24 cellular contexts compared by ENCODE assay signal in genomic region chr3:53803816-53804545, GRCh38. TPM values are rescaled to one million over a fixed set of nuclear protein-coding genes. Genes with fewer than 3 reads are reported as not detected.
DNase-seq lines count a peak whose midpoint lies in the region; ATAC-seq, FAIRE-seq and TF ChIP-seq lines count a peak whose summit lies in the region.
"Had no signal": no experiment of that assay in that cellular context is flagged by ENCODE, and none has a peak within 500 bp of the region (broad histone marks: within the 10 kb centered on the region; RNA-seq: fewer than 3 reads in every experiment).

No MANE protein-coding gene starts in this region.

- peaks cover 7% of the 10 kb centered on the region for H3K4me1 Mint-ChIP-seq in neural crest cell
- H3K4me1 Mint-ChIP-seq: immature natural killer cell had no signal

- no peak overlapping the region for H2BK120ac ChIP-seq in H1 (replicated peaks; ENCODE audit: low read depth, low read length)

- H2BK5ac ChIP-seq in H1 (ENCODE audit: low read depth, low read length): no peak overlapping the region; the same call in 1 of the 2 replicates

- no peaks in the 10 kb centered on the region for H3K36me3 Mint-ChIP-seq in neural crest cell (ENCODE audit: low read depth)
- H3K36me3 Mint-ChIP-seq: activated naive CD8-positive, alpha-beta T cell; immature natural killer cell; naive B cell had no signal

- H3F3A ChIP-seq in SK-N-SH (replicated peaks; ENCODE audit: insufficient read depth): no peaks in the 10 kb centered on the region
- no peaks in the 10 kb centered on the region for H3F3A ChIP-seq in PC-3 (ENCODE audit: low read length, unreplicated experiment)

- no peak overlapping the region for H2BK20ac ChIP-seq in H1 (ENCODE audit: low read length)

- H3K4me3 ChIP-seq in SK-N-SH (ENCODE audit: low read depth in 2 of 2, low read length in 1 of 2) (no peak overlapping the region), H1 (ENCODE audit: extremely low read depth in 1 of 4, insufficient read depth in 2 of 4, low read depth in 3 of 4, low read length in 4 of 4) (no peak overlapping the region), tibial artery (no peak overlapping the region), PC-3 (ENCODE audit: low read length) (no peak overlapping the region)
- H3K4me3 ChIP-seq: lung, upper lobe of left lung had no signal

- H4K5ac ChIP-seq in H1 (ENCODE audit: insufficient read length, low read depth, low read length): no peak overlapping the region

- no TSS peak for BruUV-seq in PC-3 (replicated peaks; lab: Mats Ljungman, UMichigan)

- no peak overlapping the region for H2BK15ac ChIP-seq in H1 (ENCODE audit: low read length)

- TF ChIP-seq POLR2A in H1 (IDR thresholded peaks at IDR 0.05; ENCODE audit: control extremely low read depth in 1 of 2, low read depth in 2 of 2, low read length in 2 of 2): no peak

- peak overlapping the region; percentile 71 for H3K27ac Mint-ChIP-seq in neural crest cell (ENCODE audit: unreplicated experiment)
- H3K27ac Mint-ChIP-seq: activated CD8-positive, alpha-beta T cell treated with anti-CD3 and anti-CD28 coated beads, Interleukin-2, amount 10 ng/mL, durations not matched to agents 7 days and 5 days; activated naive CD8-positive, alpha-beta T cell; immature natural killer cell; T-helper 1 cell treated with Interleukin-12 subunit alpha and Interleukin-12 subunit beta and Interleukin-4 antibody, amounts not matched to agents 30 μg/mL and 1 μg/mL, for 36 hours had no signal

- H3K23ac ChIP-seq in H1 (ENCODE audit: insufficient read length): no peak overlapping the region

- no peak overlapping the region for H4K91ac ChIP-seq in H1 (replicated peaks; ENCODE audit: insufficient read length, low read length)

- H3K27ac ChIP-seq in SK-N-SH (ENCODE audit: low read depth in 2 of 2, low read length in 1 of 2): peak overlapping the region in 1 of 2 experiments; percentile 63; a peak in 2 of 4 replicates
- H3K27ac ChIP-seq in H1 (ENCODE audit: low read depth, low read length): no peak overlapping the region
- no peak overlapping the region for H3K27ac ChIP-seq in tibial artery
- no peak overlapping the region for H3K27ac ChIP-seq in PC-3 (ENCODE audit: low read length)
- H3K27ac ChIP-seq: brain microvascular endothelial cell, VCaP had no signal

- no peak for FAIRE-seq in H1 (lab: Jason Lieb, UNC)
- FAIRE-seq: HepG2 had no signal

- intact Hi-C loops in tibial artery (cut with DNase I; ENCODE audit: low total_unique reads): no loop called here
- intact Hi-C loops in PC-3 (cut with micrococcal nuclease): no loop called here

- H3K56ac ChIP-seq in H1 (replicated peaks; ENCODE audit: insufficient read length, low read depth, low read length): no peak overlapping the region

- no peak for TF ChIP-seq EP300 in SK-N-SH (IDR thresholded peaks at IDR 0.05; ENCODE audit: borderline replicate concordance in 1 of 2, low read depth in 1 of 2, low read length in 1 of 2)
- no peak for TF ChIP-seq EP300 in H1 (IDR thresholded peaks at IDR 0.05; ENCODE audit: borderline replicate concordance in 1 of 2, low read depth in 2 of 2, low read length in 2 of 2)

- no peak overlapping the region for H3K14ac ChIP-seq in H1 (ENCODE audit: insufficient read length)

- H2AFZ ChIP-seq in SK-N-SH (ENCODE audit: low read depth) (peak overlapping the region; percentile 85; the same call in 1 of the 2 replicates), H1 (ENCODE audit: low read length) (no peak overlapping the region), PC-3 (ENCODE audit: low read length) (no peak overlapping the region)

- no peak for DNase-seq in SK-N-SH
- no peak for DNase-seq in H1 (ENCODE audit: low read depth in 1 of 2, low spot score in 2 of 2)
- no peak for DNase-seq in neural crest cell (ENCODE audit: low read depth, low spot score)
- peak; percentile 2 to 49 for DNase-seq in tibial artery
- DNase-seq in PC-3: no peak
- DNase-seq: activated CD8-positive, alpha-beta T cell treated with anti-CD3 and anti-CD28 coated beads, Interleukin-2, amount 10 ng/mL, durations not matched to agents 7 days and 5 days; activated T-cell treated with anti-CD3 and anti-CD28 coated beads, Interleukin-2, amount 50 U/mL, for 4 hours; C1 segment of cervical spinal cord; DMS153; immature natural killer cell; naive B cell; NCI-H2081 treated with DMSO at 0.1 percent for 48 hours; SHP77 treated with DMSO at 0.1 percent for 48 hours had no signal

- H3K79me2 ChIP-seq in SK-N-SH (ENCODE audit: insufficient read depth): no peaks in the 10 kb centered on the region
- no peaks in the 10 kb centered on the region for H3K79me2 ChIP-seq in H1 (ENCODE audit: control insufficient read depth in 1 of 2, insufficient read depth in 2 of 2, low read length in 2 of 2)
- no peaks in the 10 kb centered on the region for H3K79me2 ChIP-seq in PC-3 (ENCODE audit: low read length)

- peaks cover 18 to 22% of the 10 kb centered on the region in 2 experiments; a peak in 3 of 4 replicates for H3K4me1 ChIP-seq in SK-N-SH (ENCODE audit: control insufficient read depth in 1 of 2, insufficient read depth in 2 of 2, low read depth in 1 of 2, low read length in 1 of 2)
- H3K4me1 ChIP-seq in H1 (replicated peaks in 1 of 4; ENCODE audit: control insufficient read depth in 3 of 4, insufficient read depth in 4 of 4, low read length in 3 of 4): peaks cover 0 to 7% (median 0%) of the 10 kb centered on the region in 4 experiments; a peak in 3 of 7 replicates
- H3K4me1 ChIP-seq in tibial artery: peaks cover 0 to 20% (median 14%) of the 10 kb centered on the region in 4 donors
- no peaks in the 10 kb centered on the region for H3K4me1 ChIP-seq in PC-3 (ENCODE audit: insufficient read depth, low read length)
- H3K4me1 ChIP-seq: upper lobe of left lung had no signal

- no peak for ATAC-seq in SK-N-SH treated with all-trans-retinoic acid at 6 μM for 48 hours
- ATAC-seq in PC-3: no peak
- ATAC-seq in HG02840 (IDR thresholded peaks at IDR 0.05; ENCODE audit: low FRiP score, unreplicated experiment): no peak
- no peak for ATAC-seq in HG02678 (IDR thresholded peaks at IDR 0.05; ENCODE audit: unreplicated experiment)
- ATAC-seq: activated CD8-positive, alpha-beta T cell treated with anti-CD3 and anti-CD28 coated beads, Interleukin-2, amount 10 ng/mL, durations not matched to agents 7 days and 5 days; activated T-cell treated with anti-CD3 and anti-CD28 coated beads, Interleukin-2, amount 50 U/mL, for 4 hours had no signal

- WGBS in SK-N-SH (ENCODE audit: low lambda C conversion rate): 87% methylated on average over 13 of the region's 18 CpGs
- WGBS in H1 (ENCODE audit: extremely low coverage in 1 of 2, insufficient coverage in 1 of 2, insufficient read length in 1 of 2, insufficient replicate concordance in 2 of 2, low coverage in 1 of 2, low lambda C conversion rate in 2 of 2, missing lambda C conversion rate in 1 of 2), 2 experiments: 81% methylated on average over 18 of the region's 18 CpGs; no CpG with 5 or more reads in 1 of the 2 experiments

- 0 out of 2 replicates have a peak overlapping the region, but pooled peaks have one; percentile 24 for H2AK5ac ChIP-seq in H1 (ENCODE audit: low read depth, low read length)

- H3K4me2 ChIP-seq in SK-N-SH (peak overlapping the region; percentile 55), H1 (ENCODE audit: insufficient read depth in 1 of 2, low read depth in 2 of 2, low read length in 2 of 2) (no peak overlapping the region), PC-3 (ENCODE audit: low read length) (no peak overlapping the region)

- H4K8ac ChIP-seq in H1 (ENCODE audit: extremely low read depth, insufficient read depth, low read length): no peak overlapping the region

- H3K4ac ChIP-seq in H1 (replicated peaks; ENCODE audit: insufficient read length, low read depth, low read length): no peak overlapping the region

- H3K27me3 ChIP-seq in SK-N-SH (ENCODE audit: insufficient read depth) (no peaks in the 10 kb centered on the region), H1 (replicated peaks in 1 of 4; ENCODE audit: control insufficient read depth in 3 of 4, extremely low read depth in 1 of 4, insufficient read depth in 3 of 4, low read length in 3 of 4) (no peaks in the 10 kb centered on the region; a peak in 1 of 7 replicates), tibial artery (no peaks in the 10 kb centered on the region), PC-3 (ENCODE audit: low read length) (peaks cover 88% of the 10 kb centered on the region)
- H3K27me3 ChIP-seq: brain microvascular endothelial cell, upper lobe of left lung had no signal

- H3K36me3 ChIP-seq in SK-N-SH (replicated peaks in 1 of 2; ENCODE audit: control insufficient read depth in 1 of 2, insufficient read depth in 2 of 2, low read length in 1 of 2) (no peaks in the 10 kb centered on the region), H1 (ENCODE audit: control insufficient read depth in 2 of 4, insufficient read depth in 4 of 4, low read length in 3 of 4) (no peaks in the 10 kb centered on the region), tibial artery (no peaks in the 10 kb centered on the region), PC-3 (ENCODE audit: low read depth, low read length) (no peaks in the 10 kb centered on the region)
- H3K36me3 ChIP-seq: brain microvascular endothelial cell had no signal

- H2BK12ac ChIP-seq in H1 (ENCODE audit: low read depth, low read length): 0 out of 2 replicates have a peak overlapping the region, but pooled peaks have one; percentile 9

- H3K79me1 ChIP-seq in H1 (ENCODE audit: low read depth, low read length): no peaks in the 10 kb centered on the region

- H3K4me3 Mint-ChIP-seq in neural crest cell: no peak overlapping the region
- H3K4me3 Mint-ChIP-seq: activated CD8-positive, alpha-beta T cell treated with anti-CD3 and anti-CD28 coated beads, Interleukin-2, amount 10 ng/mL, durations not matched to agents 7 days and 5 days; activated naive CD8-positive, alpha-beta T cell; activated T-cell treated with anti-CD3 and anti-CD28 coated beads, Interleukin-2, amount 50 U/mL, for 4 hours; immature natural killer cell; naive B cell; T-helper 1 cell treated with Interleukin-12 subunit alpha and Interleukin-12 subunit beta and Interleukin-4 antibody, amounts not matched to agents 30 μg/mL and 1 μg/mL, for 36 hours had no signal

- no peak overlapping the region for H3K9ac ChIP-seq in SK-N-SH
- H3K9ac ChIP-seq in H1 (replicated peaks in 1 of 4; ENCODE audit: extremely low read depth in 1 of 4, low read depth in 3 of 4, low read length in 3 of 4): no peak overlapping the region
- H3K9ac ChIP-seq in PC-3 (ENCODE audit: low read length): no peak overlapping the region

- no peak overlapping the region for H3K18ac ChIP-seq in H1 (ENCODE audit: extremely low read depth, low read length)

- H3K9me3 ChIP-seq in SK-N-SH (no peaks in the 10 kb centered on the region), H1 (ENCODE audit: insufficient read depth in 2 of 2, low read depth in 1 of 2, low read length in 1 of 2) (no peaks in the 10 kb centered on the region), tibial artery (no peaks in the 10 kb centered on the region), PC-3 (ENCODE audit: low read length) (no peaks in the 10 kb centered on the region)
- H3K9me3 ChIP-seq: upper lobe of left lung had no signal

- POLR2A ChIA-PET in SK-N-SH (lab: Yijun Ruan, JAX): no interaction called here
- POLR2A ChIA-PET in H1 (lab: Charles Lee; ENCODE audit: partially characterized antibody): interaction anchor here (0.6 kb wide), 1 partner anchor 326 kb away, joined by 3 read pairs; no protein-coding TSS in a partner anchor
- POLR2A ChIA-PET in PC-3 (lab: Charles Lee; ENCODE audit: unreplicated experiment): no interaction called here

- H3K9me3 Mint-ChIP-seq in neural crest cell: no peaks in the 10 kb centered on the region
- H3K9me3 Mint-ChIP-seq: activated T-cell treated with anti-CD3 and anti-CD28 coated beads, Interleukin-2, amount 50 U/mL, for 4 hours; immature natural killer cell; naive B cell; T-helper 1 cell treated with Interleukin-12 subunit alpha and Interleukin-12 subunit beta and Interleukin-4 antibody, amounts not matched to agents 30 μg/mL and 1 μg/mL, for 36 hours had no signal

- CTCF ChIA-PET in SK-N-SH (lab: Yijun Ruan, JAX): interaction anchor here (0.8 kb wide), 2 partner anchors 18 to 94 kb away, joined by 3 read pairs; no protein-coding TSS in a partner anchor
- CTCF ChIA-PET in H1 (lab: Charles Lee; ENCODE audit: partially characterized antibody): interaction anchor here (0.5 to 1.5 kb wide), 8 partner anchors 9 to 107 kb away, joined by 3 to 4 read pairs (median 3); no protein-coding TSS in a partner anchor
- CTCF ChIA-PET in PC-3 (lab: Charles Lee): no interaction called here

- H3K27me3 Mint-ChIP-seq in neural crest cell (ENCODE audit: low read depth): no peaks in the 10 kb centered on the region
- H3K27me3 Mint-ChIP-seq: activated naive CD8-positive, alpha-beta T cell had no signal

- H3K9me2 ChIP-seq in SK-N-SH (no peaks in the 10 kb centered on the region), PC-3 (replicated peaks; ENCODE audit: low read length) (no peaks in the 10 kb centered on the region)

- H4K20me1 ChIP-seq in SK-N-SH (ENCODE audit: insufficient read depth): no peaks in the 10 kb centered on the region
- H4K20me1 ChIP-seq in H1 (replicated peaks in 1 of 2; ENCODE audit: control insufficient read depth in 1 of 2, insufficient read depth in 2 of 2, low read length in 2 of 2): no peaks in the 10 kb centered on the region
- H4K20me1 ChIP-seq in PC-3 (ENCODE audit: low read length): no peaks in the 10 kb centered on the region

- no peak for TF ChIP-seq CTCF in SK-N-SH (IDR thresholded peaks at IDR 0.05)
- no peak for TF ChIP-seq CTCF in H1 (IDR thresholded peaks at IDR 0.05; ENCODE audit: control extremely low read depth in 1 of 3, insufficient read depth in 1 of 3, low read depth in 1 of 3, low read length in 3 of 3)
- no peak for TF ChIP-seq CTCF in neural crest cell (conservative IDR thresholded peaks at IDR 0.05)
- no peak for TF ChIP-seq CTCF in tibial artery (IDR thresholded peaks at IDR 0.05)
- no peak for TF ChIP-seq CTCF in PC-3 (conservative IDR thresholded peaks at IDR 0.05; ENCODE audit: low read depth, low read length)

- H3K23me2 ChIP-seq in H1 (ENCODE audit: low read depth, low read length): peaks cover 6% of the 10 kb centered on the region; the same call in 1 of the 2 replicates

- TF ChIP-seq RAD21 in SK-N-SH (IDR thresholded peaks at IDR 0.05; ENCODE audit: low read length) (no peak), H1 (IDR thresholded peaks at IDR 0.05 in 1 of 2, conservative IDR thresholded peaks at IDR 0.05 in 1 of 2; ENCODE audit: low read depth in 2 of 2, low read length in 2 of 2) (no peak)

RNA-seq across cellular contexts. Expression of gene CHDH, which starts 42.2 kb away (rescaled TPM):
- polyA plus RNA-seq in SK-N-SH (2012; rRNA removed) (0.05 and 0.33 TPM in 2 replicates), H1 (2011; rRNA removed) (4.9 and 7.3 TPM in 2 replicates)
- polyA plus RNA-seq in SK-N-SH (2012; cell fraction: cytosol; rRNA removed): 0.04 and 0.16 TPM in 2 replicates
- polyA plus RNA-seq in SK-N-SH (2012; cell fraction: nucleus; rRNA removed): 0.32 and 2.1 TPM in 2 replicates
- total RNA-seq in H1 (2021; fragmentation: NEBNext Ultra II Directional; extraction: Animal tissue kit (Norgen Biotek cat#: 25700)): 8.9 and 10.3 TPM in 2 replicates
- 5.5 TPM for polyA plus RNA-seq in H1 (2011; cell fraction: cytosol; rRNA removed)
- 10.1 TPM for polyA plus RNA-seq in H1 (2011; cell fraction: nucleus; rRNA removed)
- polyA plus RNA-seq in H1 (2012, experiment 1 of 2): 7.7 to 9.2 TPM (median 8.3 TPM) in 4 replicates
- polyA plus RNA-seq in H1 (2012, experiment 2 of 2): 2.2 TPM
- polyA plus RNA-seq in H1 (2013, experiment 1 of 2): 3.4 TPM
- polyA plus RNA-seq in H1 (2013, experiment 2 of 2): 3.0 TPM
- 6.6 and 8.2 TPM in 2 replicates for polyA minus RNA-seq in H1 (2011; rRNA and poly(A)+ RNA removed)
- 7.0 TPM for polyA minus RNA-seq in H1 (2011; cell fraction: cytosol; rRNA and poly(A)+ RNA removed)
- 7.1 TPM for polyA minus RNA-seq in H1 (2011; cell fraction: nucleus; rRNA and poly(A)+ RNA removed)
- total RNA-seq in neural crest cell (3.0 and 4.3 TPM in 2 replicates), PC-3 (2014; rRNA removed) (3.2 and 5.1 TPM in 2 replicates)
- total RNA-seq: A673 had no signal
- polyA plus RNA-seq: immature natural killer cell had no signal

RNA-seq across cellular contexts. Expression of gene IL17RB, which starts 42.4 kb away (rescaled TPM):
- polyA plus RNA-seq in SK-N-SH (2012; rRNA removed) (0.10 and 0.16 TPM in 2 replicates), H1 (2011; rRNA removed) (13.3 and 24.6 TPM in 2 replicates)
- 0.03 TPM in 1 of 2 replicates, not detected in the other for polyA plus RNA-seq in SK-N-SH (2012; cell fraction: cytosol; rRNA removed)
- polyA plus RNA-seq in SK-N-SH (2012; cell fraction: nucleus; rRNA removed): 0.44 and 0.50 TPM in 2 replicates
- total RNA-seq in H1 (2021; fragmentation: NEBNext Ultra II Directional; extraction: Animal tissue kit (Norgen Biotek cat#: 25700)): 6.9 and 7.0 TPM in 2 replicates
- polyA plus RNA-seq in H1 (2011; cell fraction: cytosol; rRNA removed): 18.2 TPM
- 37.5 TPM for polyA plus RNA-seq in H1 (2011; cell fraction: nucleus; rRNA removed)
- polyA plus RNA-seq in H1 (2012, experiment 1 of 2): 10.2 to 14.6 TPM (median 13.4 TPM) in 4 replicates
- 2.8 TPM for polyA plus RNA-seq in H1 (2012, experiment 2 of 2)
- polyA plus RNA-seq in H1 (2013, experiment 1 of 2): 7.9 TPM
- polyA plus RNA-seq in H1 (2013, experiment 2 of 2): 7.8 TPM
- polyA minus RNA-seq in H1 (2011; rRNA and poly(A)+ RNA removed): 10.2 and 22.3 TPM in 2 replicates
- polyA minus RNA-seq in H1 (2011; cell fraction: cytosol; rRNA and poly(A)+ RNA removed): 4.8 TPM
- 9.0 TPM for polyA minus RNA-seq in H1 (2011; cell fraction: nucleus; rRNA and poly(A)+ RNA removed)
- total RNA-seq in neural crest cell (2.4 and 3.1 TPM in 2 replicates), PC-3 (2014; rRNA removed) (2.3 TPM in 2 replicates)
- total RNA-seq: A673 had no signal

Comparison
In these comparisons a context has a peak if more than half of its experiments do, and no peak if none do; other contexts are left out.
1. DNase-seq: peak in tibial artery (2 of 2); none in SK-N-SH (single experiment), H1 (0 of 2), neural crest cell (single experiment) and PC-3 (single experiment).